Comparison of ENCODE assay signal across 18 cellular contexts in the genomic region with DNA sequence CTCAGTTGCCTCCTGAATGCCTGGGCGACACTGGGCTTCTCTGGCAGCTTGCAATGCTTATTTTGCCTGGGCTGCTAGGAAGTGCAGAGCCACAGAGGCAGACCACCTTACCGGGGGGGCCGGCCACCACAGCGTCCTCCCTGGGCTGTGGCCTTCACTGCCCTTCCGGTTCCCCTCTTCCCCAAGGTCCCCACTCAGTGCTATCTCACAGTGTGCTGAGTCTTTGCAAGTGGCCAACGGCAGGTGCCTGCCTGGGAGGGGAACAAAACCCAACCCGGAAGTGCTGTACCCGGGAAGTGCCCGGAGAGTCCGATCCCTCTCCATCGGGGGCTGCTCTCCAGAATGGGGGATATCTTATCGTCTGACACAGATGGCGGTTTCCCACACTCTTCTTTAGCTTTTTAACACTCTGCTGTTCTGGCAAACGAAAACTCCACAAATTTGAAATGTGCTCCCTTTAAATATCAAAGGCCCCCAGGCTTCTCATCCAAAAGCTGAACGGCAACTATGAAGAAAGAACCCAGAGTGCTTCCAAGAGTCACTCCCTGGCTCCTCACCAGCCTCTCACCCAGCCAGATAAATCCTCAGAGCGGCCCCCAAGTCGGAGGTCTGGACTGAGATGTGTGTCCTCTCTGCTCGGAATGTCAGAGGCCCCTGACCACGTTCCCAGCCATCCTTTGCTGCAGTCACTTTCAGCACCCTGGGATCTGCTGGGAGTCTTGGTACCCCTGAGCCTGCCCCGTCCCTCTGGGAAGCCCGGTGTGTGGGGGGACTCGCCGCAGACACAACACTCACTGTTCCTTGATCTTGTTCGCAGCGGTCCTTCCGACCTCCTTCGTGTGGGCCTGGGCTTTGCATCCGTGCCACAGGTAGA.
DNase-seq lines count a peak whose midpoint lies in the region; ATAC-seq and TF ChIP-seq lines count a peak whose summit lies in the region.
"Had no signal": no experiment of that assay in that cellular context is flagged by ENCODE, and none has a peak within 500 bp of the region (broad histone marks: within the 10 kb centered on the region; RNA-seq: fewer than 3 reads in every experiment).

No MANE protein-coding gene starts in this region.

- H3K36me3 ChIP-seq in heart left ventricle, result peaks cover 0 to 100% (median 94%) of the 10 kb centered on the region in 9 donors
- H3K36me3 ChIP-seq in vagina, result peaks cover 0 to 56% of the 10 kb centered on the region in 2 donors

- H3K27me3 Mint-ChIP-seq in endothelial cell (ENCODE audit: unreplicated experiment), result no peaks in the 10 kb centered on the region
- H3K27me3 Mint-ChIP-seq: activated naive CD8-positive, alpha-beta T cell treated with anti-CD3 and anti-CD28 coated beads for 36 hours; natural killer cell treated with Interleukin-12 subunit alpha and Interleukin-12 subunit beta and Interleukin-15 and Interleukin-18, amount 100 ng/mL, for 72 hours had no signal

- in situ Hi-C loops in KBM-7 (cut with MboI; ENCODE audit: low pct_unique_long_range_greater_than_20kb, low sequenced_read_pairs), result no loop called here

- H3K27ac ChIP-seq in heart left ventricle (peak overlapping the region in 9 of 12 donors; percentile 1 to 73 (median 22)), vagina (peak overlapping the region; percentile 67)
- H3K27ac ChIP-seq: BLaER1, upper lobe of left lung had no signal

- TF ChIP-seq CTCF in heart left ventricle (IDR thresholded peaks at IDR 0.05) (no peak), endothelial cell (IDR thresholded peaks at IDR 0.05; ENCODE audit: unreplicated experiment) (no peak), vagina (IDR thresholded peaks at IDR 0.05) (no peak), GM10248 (IDR thresholded peaks at IDR 0.05; ENCODE audit: control extremely low read depth, extremely low read depth, low read depth, missing control alignments) (no peak)

- CTCF ChIA-PET in GM10248 (lab: Yijun Ruan, JAX), result interaction anchor here (1.3 kb wide), 1 partner anchor 77 kb away, joined by 4 read pairs; no protein-coding TSS in a partner anchor

- no peak overlapping the region for H3K27ac Mint-ChIP-seq in endothelial cell (ENCODE audit: unreplicated experiment)
- H3K27ac Mint-ChIP-seq: activated naive CD8-positive, alpha-beta T cell treated with anti-CD3 and anti-CD28 coated beads for 36 hours; natural killer cell treated with Interleukin-12 subunit alpha and Interleukin-12 subunit beta and Interleukin-15 and Interleukin-18, amount 100 ng/mL, for 72 hours; T-helper 2 cell treated with Interferon-gamma antibody and Interleukin-4, amounts not matched to agents 5 μg/mL and 100 μg/mL, for 36 hours had no signal

- peaks cover 69% of the 10 kb centered on the region for H3K36me3 Mint-ChIP-seq in endothelial cell (ENCODE audit: low read depth, unreplicated experiment)
- H3K36me3 Mint-ChIP-seq: natural killer cell treated with Interleukin-12 subunit alpha and Interleukin-12 subunit beta and Interleukin-15 and Interleukin-18, amount 100 ng/mL, for 72 hours had no signal

- POLR2A ChIA-PET in GM10248 (lab: Yijun Ruan, JAX), result no interaction called here

- no peaks in the 10 kb centered on the region for H3K9me3 Mint-ChIP-seq in endothelial cell (ENCODE audit: unreplicated experiment)
- H3K9me3 Mint-ChIP-seq: activated naive CD8-positive, alpha-beta T cell treated with anti-CD3 and anti-CD28 coated beads for 36 hours; natural killer cell treated with Interleukin-12 subunit alpha and Interleukin-12 subunit beta and Interleukin-15 and Interleukin-18, amount 100 ng/mL, for 72 hours; T-helper 2 cell treated with Interferon-gamma antibody and Interleukin-4, amounts not matched to agents 5 μg/mL and 100 μg/mL, for 36 hours had no signal

- WGBS in heart left ventricle, 4 donors, result 65 to 73% (median 70%) methylated on average over 20 to 28 of the region's 28 CpGs

- H3K9me3 ChIP-seq in heart left ventricle (no peaks in the 10 kb centered on the region), vagina (no peaks in the 10 kb centered on the region)
- H3K9me3 ChIP-seq: BLaER1, upper lobe of left lung had no signal

- TF ChIP-seq POLR2A in heart left ventricle (IDR thresholded peaks at IDR 0.05), result no peak
- no peak for TF ChIP-seq POLR2A in vagina (IDR thresholded peaks at IDR 0.05)

- DNase-seq in heart left ventricle (no peak), cardiac septum (ENCODE audit: low spot score) (no peak), endothelial cell (ENCODE audit: low spot score) (no peak), sciatic nerve (ENCODE audit: low spot score) (no peak), vagina (ENCODE audit: extremely low spot score in 2 of 2) (no peak), AG08395 (ENCODE audit: low spot score) (no peak), GM10248 (ENCODE audit: extremely low spot score) (no peak), KBM-7 (no peak)
- DNase-seq: brain microvascular endothelial cell; GOT3; NCI-H1436 treated with DMSO at 0.1 percent for 48 hours; stimulated activated CD4-positive, alpha-beta T cell treated with anti-CD3 and anti-CD28 coated beads, Interleukin-12 subunit alpha, Interleukin-12 subunit beta, amount 100 ng/mL, for 4 hours had no signal

- ATAC-seq in heart left ventricle (peak in 1 of 4 donors; percentile 4), sciatic nerve (peak; percentile 23)
- ATAC-seq: activated CD4-positive, CD25-positive, alpha-beta regulatory T cell treated with anti-CD3 and anti-CD28 coated beads, Interleukin-2, amount 50 U/mL, for 24 hours had no signal

- intact Hi-C loops in heart left ventricle (cut with DNase I), result loop anchor here in 1 of 10 donors (5.0 kb wide), 1 partner anchor 48 kb away; no protein-coding TSS in a partner anchor
- intact Hi-C loops in cardiac septum (cut with DNase I), result no loop called here
- intact Hi-C loops in sciatic nerve (cut with DNase I), result no loop called here
- intact Hi-C loops in vagina (cut with DNase I), result no loop called here

- H3K27me3 ChIP-seq in heart left ventricle, result no peaks in the 10 kb centered on the region
- no peaks in the 10 kb centered on the region for H3K27me3 ChIP-seq in vagina
- H3K27me3 ChIP-seq: BLaER1, brain microvascular endothelial cell, upper lobe of left lung had no signal

- H3K4me3 Mint-ChIP-seq in endothelial cell (ENCODE audit: unreplicated experiment), result peak overlapping the region; percentile 74
- H3K4me3 Mint-ChIP-seq: activated naive CD8-positive, alpha-beta T cell treated with anti-CD3 and anti-CD28 coated beads for 36 hours; natural killer cell treated with Interleukin-12 subunit alpha and Interleukin-12 subunit beta and Interleukin-15 and Interleukin-18, amount 100 ng/mL, for 72 hours; T-helper 2 cell treated with Interferon-gamma antibody and Interleukin-4, amounts not matched to agents 5 μg/mL and 100 μg/mL, for 36 hours had no signal

- H3K4me1 ChIP-seq in heart left ventricle (peaks cover 0 to 59% (median 14%) of the 10 kb centered on the region in 12 donors), vagina (peaks cover 35% of the 10 kb centered on the region)
- H3K4me1 ChIP-seq: BLaER1, upper lobe of left lung had no signal

- H3K4me1 Mint-ChIP-seq in endothelial cell (ENCODE audit: unreplicated experiment), result peaks cover 26% of the 10 kb centered on the region

- H3K4me3 ChIP-seq in heart left ventricle (no peak overlapping the region), vagina (no peak overlapping the region)
- H3K4me3 ChIP-seq: BLaER1, upper lobe of left lung had no signal
